Comparison of ENCODE assay signal across 14 cellular contexts in genomic region chr2:224645722-224646121, GRCh38.
DNase-seq lines count a peak whose midpoint lies in the region; ATAC-seq, FAIRE-seq and TF ChIP-seq lines count a peak whose summit lies in the region.
"Had no signal": no experiment of that assay in that cellular context is flagged by ENCODE, and none has a peak within 500 bp of the region (broad histone marks: within the 10 kb centered on the region; RNA-seq: fewer than 3 reads in every experiment).

No MANE protein-coding gene starts in this region.

- TF ChIP-seq CTCF in keratinocyte (optimal IDR thresholded peaks at IDR 0.05 in 1 of 3, IDR thresholded peaks at IDR 0.05 in 1 of 3, conservative IDR thresholded peaks at IDR 0.05 in 1 of 3; ENCODE audit: extremely low read depth in 1 of 3, insufficient read depth in 2 of 3, low read length in 3 of 3): no peak

- ATAC-seq in GM18867 (IDR thresholded peaks at IDR 0.05; ENCODE audit: unreplicated experiment) (peak; percentile 21), HG03520 (IDR thresholded peaks at IDR 0.05; ENCODE audit: unreplicated experiment) (peak; percentile 17), GM21390 (IDR thresholded peaks at IDR 0.05; ENCODE audit: unreplicated experiment) (no peak)

- no peaks in the 10 kb centered on the region for H4K20me1 ChIP-seq in keratinocyte (ENCODE audit: control insufficient read depth, extremely low read depth, insufficient read depth, low read length)

- H3K4me2 ChIP-seq in keratinocyte (ENCODE audit: control insufficient read depth, extremely low read depth, insufficient read depth, low read depth, low read length): no peak overlapping the region
- H3K4me2 ChIP-seq: neural progenitor cell had no signal

- H3K9me3 ChIP-seq in keratinocyte (ENCODE audit: control insufficient read depth, low read depth, low read length): no peaks in the 10 kb centered on the region

- no peak overlapping the region for H2AFZ ChIP-seq in keratinocyte (ENCODE audit: control insufficient read depth, low read length)
- H2AFZ ChIP-seq: neural progenitor cell had no signal

- H3K9me1 ChIP-seq in keratinocyte (ENCODE audit: control insufficient read depth, extremely low read depth, insufficient read depth, low read length): no peaks in the 10 kb centered on the region

- DNase-seq in NCI-H748 (lab: John Stamatoyannopoulos, UW; ENCODE audit: unreplicated experiment) (peak; percentile 93), keratinocyte (ENCODE audit: low read depth, low spot score) (no peak), AG20443 (ENCODE audit: low spot score) (no peak), NCI-H524 (lab: John Stamatoyannopoulos, UW) (no peak), substantia nigra (lab: John Stamatoyannopoulos, UW) (no peak)
- DNase-seq: activated CD4-positive, CD25-positive, alpha-beta regulatory T cell; anterior cingulate cortex; mammary epithelial cell; NCI-H524 treated with DMSO at 0.1 percent for 48 hours had no signal

- no peaks in the 10 kb centered on the region for H3K36me3 ChIP-seq in keratinocyte (ENCODE audit: control insufficient read depth in 2 of 2, extremely low read depth in 1 of 2, insufficient read depth in 2 of 2, low read length in 2 of 2)
- H3K36me3 ChIP-seq: neural progenitor cell had no signal

- peak; percentile 51 for FAIRE-seq in keratinocyte (lab: Jason Lieb, UNC)
- FAIRE-seq: H54 had no signal

- dilution Hi-C loops in keratinocyte (cut with MboI; ENCODE audit: extremely low pct_ligation_motif_present, low sequenced_read_pairs): no loop called here

- H3K4me3 ChIP-seq in keratinocyte (ENCODE audit: control insufficient read depth in 2 of 3, extremely low read depth in 1 of 3, insufficient read depth in 2 of 3, low read depth in 1 of 3, low read length in 3 of 3): no peak overlapping the region
- H3K4me3 ChIP-seq: neural progenitor cell had no signal

- no peaks in the 10 kb centered on the region for H3K4me1 ChIP-seq in keratinocyte (ENCODE audit: control insufficient read depth, extremely low read depth, insufficient read depth, low read length)
- H3K4me1 ChIP-seq: neural progenitor cell had no signal

- no peak overlapping the region for H3K9ac ChIP-seq in keratinocyte (ENCODE audit: control insufficient read depth, extremely low read depth, insufficient read depth, low read length)
- H3K9ac ChIP-seq: neural progenitor cell had no signal

- no peaks in the 10 kb centered on the region for H3K27me3 ChIP-seq in keratinocyte (ENCODE audit: control insufficient read depth, extremely low read depth, insufficient read depth, low read length)
- H3K27me3 ChIP-seq: neural progenitor cell had no signal

- H3K27ac ChIP-seq in keratinocyte (ENCODE audit: control insufficient read depth, insufficient read depth, low read length) (no peak overlapping the region), substantia nigra (ENCODE audit: low read depth, low read length, poor library complexity, severe bottlenecking) (no peak overlapping the region)
- H3K27ac ChIP-seq: neural progenitor cell had no signal

- no peaks in the 10 kb centered on the region for H3K79me2 ChIP-seq in keratinocyte (ENCODE audit: control insufficient read depth, insufficient read depth, low read length)
